24 cellular contexts compared by ENCODE assay signal in the genomic region with DNA sequence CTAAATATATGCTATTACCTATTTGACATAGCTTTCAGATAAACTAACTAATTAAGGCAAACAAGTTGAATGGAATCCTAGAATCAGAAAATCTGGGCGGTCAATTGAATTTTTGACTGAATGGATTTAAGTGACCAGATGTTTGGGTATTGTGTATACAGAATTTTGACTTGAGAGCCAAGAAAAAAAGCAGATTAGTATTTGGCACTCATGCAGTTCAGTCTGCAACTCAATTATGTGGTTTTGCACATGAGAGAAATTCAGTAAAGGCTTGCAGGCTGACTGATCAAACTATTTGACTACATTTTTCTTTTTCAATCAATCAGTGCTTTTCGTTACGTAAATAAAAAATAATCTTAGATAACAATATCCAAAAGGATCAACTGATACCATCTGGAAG.
A peak's percentile ranks its signal among the peaks of the same experiment; 100 is the strongest.
DNase-seq lines count a peak whose midpoint lies in the region; ATAC-seq, FAIRE-seq and TF ChIP-seq lines count a peak whose summit lies in the region.
"Had no signal": no experiment of that assay in that cellular context is flagged by ENCODE, and none has a peak within 500 bp of the region (broad histone marks: within the 10 kb centered on the region; RNA-seq: fewer than 3 reads in every experiment).

No MANE protein-coding gene starts in this region.

- H3K4me1 ChIP-seq in astrocyte (ENCODE audit: insufficient read depth, low read length): no peaks in the 10 kb centered on the region

- no peak overlapping the region for H3K4me2 ChIP-seq in astrocyte (ENCODE audit: low read length)
- H3K4me2 ChIP-seq: GM23338, SK-N-SH had no signal

- no peak for TF ChIP-seq CTCF in astrocyte (IDR thresholded peaks at IDR 0.05; ENCODE audit: insufficient read depth, low read depth, low read length)

- no peak overlapping the region for H3K4me3 Mint-ChIP-seq in astrocyte (ENCODE audit: unreplicated experiment)
- H3K4me3 Mint-ChIP-seq: B cell; CD8-positive, alpha-beta T cell; GM23338; H9 had no signal

- no peak overlapping the region for H3K4me3 ChIP-seq in astrocyte (ENCODE audit: insufficient read depth, low read depth, low read length)
- H3K4me3 ChIP-seq: GM23338 had no signal

- H3K36me3 Mint-ChIP-seq in astrocyte (ENCODE audit: low read depth, unreplicated experiment): peaks cover under 1% of the 10 kb centered on the region
- H3K36me3 Mint-ChIP-seq: CD8-positive, alpha-beta T cell had no signal

- no peaks in the 10 kb centered on the region for H3K79me2 ChIP-seq in astrocyte (ENCODE audit: insufficient read depth, low read length)

- H3K27me3 ChIP-seq in astrocyte (ENCODE audit: insufficient read depth, low read length): no peaks in the 10 kb centered on the region

- FAIRE-seq in astrocyte (lab: Jason Lieb, UNC): no peak

- ATAC-seq in GM19035 (IDR thresholded peaks at IDR 0.05; ENCODE audit: unreplicated experiment): no peak
- ATAC-seq: CD8-positive, alpha-beta T cell; GM23338; PC-3 had no signal

- H3K27ac Mint-ChIP-seq in astrocyte (ENCODE audit: unreplicated experiment): no peak overlapping the region
- H3K27ac Mint-ChIP-seq: B cell; CD8-positive, alpha-beta T cell; GM23338; H9 had no signal

- no peak overlapping the region for H3K9ac ChIP-seq in astrocyte (ENCODE audit: low read length)
- H3K9ac ChIP-seq: SK-N-SH had no signal

- H3K9me3 Mint-ChIP-seq in astrocyte (ENCODE audit: unreplicated experiment): no peaks in the 10 kb centered on the region
- H3K9me3 Mint-ChIP-seq: GM23338, H9 had no signal

- H2AFZ ChIP-seq in astrocyte (ENCODE audit: low read depth, low read length): no peak overlapping the region
- H2AFZ ChIP-seq: GM23338 had no signal

- no peaks in the 10 kb centered on the region for H3K9me3 ChIP-seq in astrocyte (ENCODE audit: insufficient read depth, low read depth, low read length)
- H3K9me3 ChIP-seq: Caco-2, SK-N-SH had no signal

- H3K27me3 Mint-ChIP-seq in astrocyte (ENCODE audit: low read depth, unreplicated experiment): no peaks in the 10 kb centered on the region
- H3K27me3 Mint-ChIP-seq: B cell had no signal

- DNase-seq in DMS 273 (lab: John Stamatoyannopoulos, UW; ENCODE audit: unreplicated experiment) (peak; percentile 8), DMS 273 treated with DMSO at 0.1 percent for 48 hours (lab: John Stamatoyannopoulos, UW) (no peak), NCI-H446 (lab: John Stamatoyannopoulos, UW) (peak; percentile 33 to 67), astrocyte (ENCODE audit: low read depth) (peak; percentile 7), fibroblast of peridontal ligament (ENCODE audit: extremely low read depth) (peak; percentile 81), germinal center (ENCODE audit: low spot score) (no peak)
- DNase-seq: Caco-2; CD8-positive, alpha-beta T cell; DMS153; H9; KBM-7; NCI-H1417; NCI-H1694; NCI-H2029 treated with DMSO at 0.1 percent for 48 hours; NCI-H345; NCI-H526 treated with DMSO at 0.1 percent for 48 hours; NK-92 treated with Interleukin-12 subunit alpha and Interleukin-12 subunit beta, amount 100 ng/mL, for 24 hours; PC-3; SK-N-SH had no signal

- no peaks in the 10 kb centered on the region for H3K4me1 Mint-ChIP-seq in astrocyte (ENCODE audit: low read depth, unreplicated experiment)
- H3K4me1 Mint-ChIP-seq: B cell had no signal

- H3K27ac ChIP-seq in astrocyte (ENCODE audit: low read depth, low read length): no peak overlapping the region
- H3K27ac ChIP-seq: 22Rv1, C4-2B had no signal

- H3K36me3 ChIP-seq in astrocyte (ENCODE audit: insufficient read depth, low read length): no peaks in the 10 kb centered on the region

- H4K20me1 ChIP-seq in astrocyte (ENCODE audit: insufficient read depth, low read length): no peaks in the 10 kb centered on the region

Comparison
In these comparisons a context has a peak if more than half of its experiments do, and no peak if none do; other contexts are left out.
1. DNase-seq: peak in DMS 273 (single experiment), NCI-H446 (2 of 2), astrocyte (single experiment) and fibroblast of peridontal ligament (single experiment); none in DMS 273 treated with DMSO at 0.1 percent for 48 hours (single experiment) and germinal center (single experiment).